ENCODE assay signal across 21 cellular contexts in the genomic region with DNA sequence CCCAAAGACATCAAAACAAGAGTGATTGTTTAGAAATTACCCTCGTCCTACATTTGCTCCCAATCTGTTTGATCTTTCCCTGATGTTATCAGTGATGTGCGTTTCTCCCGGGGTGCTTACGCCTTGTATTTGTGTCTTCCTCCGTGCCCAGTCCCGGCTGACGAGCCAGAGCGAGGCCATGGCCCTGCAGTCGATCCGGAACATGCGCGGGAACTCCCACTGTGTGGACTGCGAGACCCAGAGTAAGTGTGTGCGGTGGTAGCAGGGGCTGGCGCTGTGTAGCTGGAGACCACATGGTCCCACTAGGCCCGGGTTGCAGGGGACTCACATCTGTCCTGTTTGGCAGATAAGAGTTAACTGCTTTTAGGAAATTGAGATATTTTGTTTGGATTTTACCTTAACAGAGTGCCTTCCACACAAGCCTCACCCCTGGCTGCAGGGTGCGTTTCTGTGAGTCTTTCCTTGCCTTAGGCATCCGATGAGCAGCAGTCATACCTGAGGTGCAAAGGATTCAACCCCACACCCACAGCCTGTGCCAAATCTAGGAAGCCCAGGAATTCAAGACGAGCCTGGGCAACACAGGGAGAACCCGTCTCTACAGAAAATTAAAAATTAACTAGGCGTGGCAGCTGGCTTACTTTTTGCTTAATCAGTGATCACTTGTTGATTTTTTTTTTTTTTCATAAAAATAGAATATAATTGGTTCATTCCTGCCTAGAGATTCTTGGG.
"Had no signal": no experiment of that assay in that cellular context is flagged by ENCODE, and none has a peak within 500 bp of the region (broad histone marks: within the 10 kb centered on the region; RNA-seq: fewer than 3 reads in every experiment).

No MANE protein-coding gene starts in this region.

- H3K27ac ChIP-seq: adrenal gland, cardiac muscle cell, heart left ventricle, prostate gland, suprapubic skin, transverse colon had no signal

- H3K4me3 ChIP-seq: adrenal gland, cardiac muscle cell, heart left ventricle, lung, prostate gland, skin epidermis, suprapubic skin, transverse colon had no signal

- H3K9me3 ChIP-seq: adrenal gland, heart left ventricle, prostate gland, suprapubic skin, transverse colon had no signal

- H3K27ac Mint-ChIP-seq: activated CD4-positive, alpha-beta T cell treated with anti-CD3 and anti-CD28 coated beads, Interleukin-2, amount 10 ng/mL, durations not matched to agents 7 days and 5 days; activated naive CD4-positive, alpha-beta T cell treated with anti-CD3 and anti-CD28 coated beads, Interleukin-2, amount 10 ng/mL, durations not matched to agents 7 days and 5 days; dendritic cell treated with granulocyte-macrophage colony-stimulating factor and Interleukin-4, amounts not matched to agents 40 ng/mL and 50 ng/mL, for 4 days had no signal

- H3K36me3 Mint-ChIP-seq: activated naive CD4-positive, alpha-beta T cell treated with anti-CD3 and anti-CD28 coated beads, Interleukin-2, amount 10 ng/mL, durations not matched to agents 7 days and 5 days had no signal

- H3K4me1 ChIP-seq: adrenal gland, heart left ventricle, prostate gland, transverse colon had no signal

- H3K9me3 Mint-ChIP-seq: activated CD4-positive, alpha-beta T cell treated with anti-CD3 and anti-CD28 coated beads, Interleukin-2, amount 10 ng/mL, durations not matched to agents 7 days and 5 days; activated naive CD4-positive, alpha-beta T cell treated with anti-CD3 and anti-CD28 coated beads, Interleukin-2, amount 10 ng/mL, durations not matched to agents 7 days and 5 days; dendritic cell treated with granulocyte-macrophage colony-stimulating factor and Interleukin-4, amounts not matched to agents 40 ng/mL and 50 ng/mL, for 4 days; neural crest cell had no signal

- H3K27me3 ChIP-seq: adrenal gland, cardiac muscle cell, heart left ventricle, suprapubic skin, transverse colon had no signal

- ATAC-seq: activated CD4-positive, CD25-positive, alpha-beta regulatory T cell treated with anti-CD3 and anti-CD28 coated beads, Interleukin-2, amount 50 U/mL, for 24 hours; heart left ventricle; left cardiac atrium; right cardiac atrium; stimulated activated naive CD8-positive, alpha-beta T cell treated with anti-CD3 and anti-CD28 coated beads, Interleukin-15, Interleukin-2, amounts not matched to agents 100 U/mL and 50 U/mL, for 24 hours had no signal

- DNase-seq: activated CD4-positive, alpha-beta T cell treated with anti-CD3 and anti-CD28 coated beads, Interleukin-2, amount 10 ng/mL, durations not matched to agents 7 days and 5 days; activated CD8-positive, alpha-beta memory T cell treated with anti-CD3 and anti-CD28 coated beads, Interleukin-2, amount 50 U/mL, for 4 hours; activated effector memory CD4-positive, alpha-beta T cell treated with Interleukin-2 at 50 U/mL for 16 hours; activated naive CD4-positive, alpha-beta T cell treated with anti-CD3 and anti-CD28 coated beads, Interleukin-2, amount 10 ng/mL, durations not matched to agents 7 days and 5 days; activated T-cell treated with anti-CD3 and anti-CD28 coated beads, Interleukin-2, amount 50 U/mL, for 48 hours; adrenal gland; effector memory CD4-positive, alpha-beta T cell; heart left ventricle; left cardiac atrium; right cardiac atrium; stimulated activated naive CD8-positive, alpha-beta T cell treated with anti-CD3 and anti-CD28 coated beads, Interleukin-15, Interleukin-2, amounts not matched to agents 100 U/mL and 50 U/mL, for 24 hours; T-helper 1 cell; transverse colon had no signal

- H3K36me3 ChIP-seq: adrenal gland, prostate gland had no signal
